In the genomic region with DNA sequence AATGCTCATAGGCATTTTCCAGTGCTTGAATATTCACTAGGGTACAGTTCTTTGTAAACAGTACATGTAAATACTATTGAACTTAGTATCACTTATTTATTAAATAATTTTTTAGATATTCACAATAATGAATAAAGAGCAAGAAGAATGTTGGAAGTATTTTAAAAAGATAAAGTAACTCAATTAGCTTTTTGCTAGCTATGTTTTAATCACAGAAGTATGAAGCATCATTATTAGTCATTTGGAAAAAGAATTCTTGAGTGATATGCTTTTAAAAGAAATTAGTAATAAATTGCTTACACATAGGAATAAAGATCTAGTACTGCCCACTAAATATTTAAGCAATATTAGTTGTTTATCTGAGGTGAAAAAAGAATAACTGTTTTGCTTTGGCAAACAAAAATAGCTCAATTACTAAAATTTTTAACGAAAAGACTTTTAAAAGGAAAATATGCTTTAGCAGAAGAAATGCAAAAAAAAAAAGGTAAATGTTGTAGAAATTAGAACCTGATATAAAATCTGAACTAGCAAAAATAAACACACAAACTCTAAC, we compare ENCODE assay signal across 1 cellular context.
TF ChIP-seq lines count a peak whose summit lies in the region.

No MANE protein-coding gene starts in this region.

TF ChIP-seq in K562, 482 proteins besides CTCF, POLR2A, EP300 and RAD21 (continued from another document and continues in another):
- TF ChIP-seq, protein P1, sequence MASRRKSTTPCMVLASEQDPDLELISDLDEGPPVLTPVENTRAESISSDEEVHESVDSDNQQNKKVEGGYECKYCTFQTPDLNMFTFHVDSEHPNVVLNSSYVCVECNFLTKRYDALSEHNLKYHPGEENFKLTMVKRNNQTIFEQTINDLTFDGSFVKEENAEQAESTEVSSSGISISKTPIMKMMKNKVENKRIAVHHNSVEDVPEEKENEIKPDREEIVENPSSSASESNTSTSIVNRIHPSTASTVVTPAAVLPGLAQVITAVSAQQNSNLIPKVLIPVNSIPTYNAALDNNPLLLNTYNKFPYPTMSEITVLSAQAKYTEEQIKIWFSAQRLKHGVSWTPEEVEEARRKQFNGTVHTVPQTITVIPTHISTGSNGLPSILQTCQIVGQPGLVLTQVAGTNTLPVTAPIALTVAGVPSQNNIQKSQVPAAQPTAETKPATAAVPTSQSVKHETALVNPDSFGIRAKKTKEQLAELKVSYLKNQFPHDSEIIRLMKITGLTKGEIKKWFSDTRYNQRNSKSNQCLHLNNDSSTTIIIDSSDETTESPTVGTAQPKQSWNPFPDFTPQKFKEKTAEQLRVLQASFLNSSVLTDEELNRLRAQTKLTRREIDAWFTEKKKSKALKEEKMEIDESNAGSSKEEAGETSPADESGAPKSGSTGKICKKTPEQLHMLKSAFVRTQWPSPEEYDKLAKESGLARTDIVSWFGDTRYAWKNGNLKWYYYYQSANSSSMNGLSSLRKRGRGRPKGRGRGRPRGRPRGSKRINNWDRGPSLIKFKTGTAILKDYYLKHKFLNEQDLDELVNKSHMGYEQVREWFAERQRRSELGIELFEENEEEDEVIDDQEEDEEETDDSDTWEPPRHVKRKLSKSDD (conservative IDR thresholded peaks at IDR 0.05; ENCODE audit: low read length), result no peak
- no peak for TF ChIP-seq RFX7 (CRISPR knock-in tag; IDR thresholded peaks at IDR 0.05)
- TF ChIP-seq, protein P2, sequence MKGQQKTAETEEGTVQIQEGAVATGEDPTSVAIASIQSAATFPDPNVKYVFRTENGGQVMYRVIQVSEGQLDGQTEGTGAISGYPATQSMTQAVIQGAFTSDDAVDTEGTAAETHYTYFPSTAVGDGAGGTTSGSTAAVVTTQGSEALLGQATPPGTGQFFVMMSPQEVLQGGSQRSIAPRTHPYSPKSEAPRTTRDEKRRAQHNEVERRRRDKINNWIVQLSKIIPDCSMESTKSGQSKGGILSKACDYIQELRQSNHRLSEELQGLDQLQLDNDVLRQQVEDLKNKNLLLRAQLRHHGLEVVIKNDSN (CRISPR knock-in tag; IDR thresholded peaks at IDR 0.05), result no peak
- TF ChIP-seq PML (IDR thresholded peaks at IDR 0.05; ENCODE audit: low read length), result no peak
- TF ChIP-seq ASH1L (IDR thresholded peaks at IDR 0.05; ENCODE audit: borderline replicate concordance, low read depth, partially characterized antibody), result no peak
- TF ChIP-seq, protein P3, sequence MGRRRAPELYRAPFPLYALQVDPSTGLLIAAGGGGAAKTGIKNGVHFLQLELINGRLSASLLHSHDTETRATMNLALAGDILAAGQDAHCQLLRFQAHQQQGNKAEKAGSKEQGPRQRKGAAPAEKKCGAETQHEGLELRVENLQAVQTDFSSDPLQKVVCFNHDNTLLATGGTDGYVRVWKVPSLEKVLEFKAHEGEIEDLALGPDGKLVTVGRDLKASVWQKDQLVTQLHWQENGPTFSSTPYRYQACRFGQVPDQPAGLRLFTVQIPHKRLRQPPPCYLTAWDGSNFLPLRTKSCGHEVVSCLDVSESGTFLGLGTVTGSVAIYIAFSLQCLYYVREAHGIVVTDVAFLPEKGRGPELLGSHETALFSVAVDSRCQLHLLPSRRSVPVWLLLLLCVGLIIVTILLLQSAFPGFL (CRISPR knock-in tag; IDR thresholded peaks at IDR 0.05), result no peak
- TF ChIP-seq, protein P4, sequence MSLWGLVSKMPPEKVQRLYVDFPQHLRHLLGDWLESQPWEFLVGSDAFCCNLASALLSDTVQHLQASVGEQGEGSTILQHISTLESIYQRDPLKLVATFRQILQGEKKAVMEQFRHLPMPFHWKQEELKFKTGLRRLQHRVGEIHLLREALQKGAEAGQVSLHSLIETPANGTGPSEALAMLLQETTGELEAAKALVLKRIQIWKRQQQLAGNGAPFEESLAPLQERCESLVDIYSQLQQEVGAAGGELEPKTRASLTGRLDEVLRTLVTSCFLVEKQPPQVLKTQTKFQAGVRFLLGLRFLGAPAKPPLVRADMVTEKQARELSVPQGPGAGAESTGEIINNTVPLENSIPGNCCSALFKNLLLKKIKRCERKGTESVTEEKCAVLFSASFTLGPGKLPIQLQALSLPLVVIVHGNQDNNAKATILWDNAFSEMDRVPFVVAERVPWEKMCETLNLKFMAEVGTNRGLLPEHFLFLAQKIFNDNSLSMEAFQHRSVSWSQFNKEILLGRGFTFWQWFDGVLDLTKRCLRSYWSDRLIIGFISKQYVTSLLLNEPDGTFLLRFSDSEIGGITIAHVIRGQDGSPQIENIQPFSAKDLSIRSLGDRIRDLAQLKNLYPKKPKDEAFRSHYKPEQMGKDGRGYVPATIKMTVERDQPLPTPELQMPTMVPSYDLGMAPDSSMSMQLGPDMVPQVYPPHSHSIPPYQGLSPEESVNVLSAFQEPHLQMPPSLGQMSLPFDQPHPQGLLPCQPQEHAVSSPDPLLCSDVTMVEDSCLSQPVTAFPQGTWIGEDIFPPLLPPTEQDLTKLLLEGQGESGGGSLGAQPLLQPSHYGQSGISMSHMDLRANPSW (CRISPR knock-in tag; IDR thresholded peaks at IDR 0.05), result no peak
- TF ChIP-seq XRCC4 (IDR thresholded peaks at IDR 0.05; ENCODE audit: extremely low read depth, insufficient read depth, insufficient read length), result no peak
- TF ChIP-seq NCOA6 (IDR thresholded peaks at IDR 0.05), result no peak
- no peak for TF ChIP-seq SREBF1 (IDR thresholded peaks at IDR 0.05; ENCODE audit: borderline replicate concordance, low read depth, low read length)
- no peak for TF ChIP-seq PHTF2 (CRISPR knock-in tag; IDR thresholded peaks at IDR 0.05)
- TF ChIP-seq NONO (IDR thresholded peaks at IDR 0.05; ENCODE audit: low read depth in 2 of 2, low read length in 1 of 2), result no peak
- TF ChIP-seq TEAD4 (IDR thresholded peaks at IDR 0.05; ENCODE audit: low read length), result no peak
- TF ChIP-seq TEAD4 (CRISPR knock-in tag; IDR thresholded peaks at IDR 0.05; ENCODE audit: borderline replicate concordance), result no peak
- TF ChIP-seq PTRF (tag; IDR thresholded peaks at IDR 0.05), result no peak
- no peak for TF ChIP-seq BRD9 (IDR thresholded peaks at IDR 0.05; ENCODE audit: low read depth, partially characterized antibody)
- TF ChIP-seq RBM25 (IDR thresholded peaks at IDR 0.05; ENCODE audit: low read depth, low read length, severe bottlenecking), result no peak
- no peak for TF ChIP-seq DPF2 (IDR thresholded peaks at IDR 0.05)
- no peak for TF ChIP-seq ELF2 (CRISPR knock-in tag; IDR thresholded peaks at IDR 0.05)
- TF ChIP-seq, protein P5, sequence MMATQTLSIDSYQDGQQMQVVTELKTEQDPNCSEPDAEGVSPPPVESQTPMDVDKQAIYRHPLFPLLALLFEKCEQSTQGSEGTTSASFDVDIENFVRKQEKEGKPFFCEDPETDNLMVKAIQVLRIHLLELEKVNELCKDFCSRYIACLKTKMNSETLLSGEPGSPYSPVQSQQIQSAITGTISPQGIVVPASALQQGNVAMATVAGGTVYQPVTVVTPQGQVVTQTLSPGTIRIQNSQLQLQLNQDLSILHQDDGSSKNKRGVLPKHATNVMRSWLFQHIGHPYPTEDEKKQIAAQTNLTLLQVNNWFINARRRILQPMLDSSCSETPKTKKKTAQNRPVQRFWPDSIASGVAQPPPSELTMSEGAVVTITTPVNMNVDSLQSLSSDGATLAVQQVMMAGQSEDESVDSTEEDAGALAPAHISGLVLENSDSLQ (IDR thresholded peaks at IDR 0.05), result no peak
- TF ChIP-seq, protein P6, sequence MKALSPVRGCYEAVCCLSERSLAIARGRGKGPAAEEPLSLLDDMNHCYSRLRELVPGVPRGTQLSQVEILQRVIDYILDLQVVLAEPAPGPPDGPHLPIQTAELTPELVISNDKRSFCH (CRISPR knock-in tag; IDR thresholded peaks at IDR 0.05), result no peak
- TF ChIP-seq, protein P6 (tag; IDR thresholded peaks at IDR 0.05), result no peak
- TF ChIP-seq, protein P7, sequence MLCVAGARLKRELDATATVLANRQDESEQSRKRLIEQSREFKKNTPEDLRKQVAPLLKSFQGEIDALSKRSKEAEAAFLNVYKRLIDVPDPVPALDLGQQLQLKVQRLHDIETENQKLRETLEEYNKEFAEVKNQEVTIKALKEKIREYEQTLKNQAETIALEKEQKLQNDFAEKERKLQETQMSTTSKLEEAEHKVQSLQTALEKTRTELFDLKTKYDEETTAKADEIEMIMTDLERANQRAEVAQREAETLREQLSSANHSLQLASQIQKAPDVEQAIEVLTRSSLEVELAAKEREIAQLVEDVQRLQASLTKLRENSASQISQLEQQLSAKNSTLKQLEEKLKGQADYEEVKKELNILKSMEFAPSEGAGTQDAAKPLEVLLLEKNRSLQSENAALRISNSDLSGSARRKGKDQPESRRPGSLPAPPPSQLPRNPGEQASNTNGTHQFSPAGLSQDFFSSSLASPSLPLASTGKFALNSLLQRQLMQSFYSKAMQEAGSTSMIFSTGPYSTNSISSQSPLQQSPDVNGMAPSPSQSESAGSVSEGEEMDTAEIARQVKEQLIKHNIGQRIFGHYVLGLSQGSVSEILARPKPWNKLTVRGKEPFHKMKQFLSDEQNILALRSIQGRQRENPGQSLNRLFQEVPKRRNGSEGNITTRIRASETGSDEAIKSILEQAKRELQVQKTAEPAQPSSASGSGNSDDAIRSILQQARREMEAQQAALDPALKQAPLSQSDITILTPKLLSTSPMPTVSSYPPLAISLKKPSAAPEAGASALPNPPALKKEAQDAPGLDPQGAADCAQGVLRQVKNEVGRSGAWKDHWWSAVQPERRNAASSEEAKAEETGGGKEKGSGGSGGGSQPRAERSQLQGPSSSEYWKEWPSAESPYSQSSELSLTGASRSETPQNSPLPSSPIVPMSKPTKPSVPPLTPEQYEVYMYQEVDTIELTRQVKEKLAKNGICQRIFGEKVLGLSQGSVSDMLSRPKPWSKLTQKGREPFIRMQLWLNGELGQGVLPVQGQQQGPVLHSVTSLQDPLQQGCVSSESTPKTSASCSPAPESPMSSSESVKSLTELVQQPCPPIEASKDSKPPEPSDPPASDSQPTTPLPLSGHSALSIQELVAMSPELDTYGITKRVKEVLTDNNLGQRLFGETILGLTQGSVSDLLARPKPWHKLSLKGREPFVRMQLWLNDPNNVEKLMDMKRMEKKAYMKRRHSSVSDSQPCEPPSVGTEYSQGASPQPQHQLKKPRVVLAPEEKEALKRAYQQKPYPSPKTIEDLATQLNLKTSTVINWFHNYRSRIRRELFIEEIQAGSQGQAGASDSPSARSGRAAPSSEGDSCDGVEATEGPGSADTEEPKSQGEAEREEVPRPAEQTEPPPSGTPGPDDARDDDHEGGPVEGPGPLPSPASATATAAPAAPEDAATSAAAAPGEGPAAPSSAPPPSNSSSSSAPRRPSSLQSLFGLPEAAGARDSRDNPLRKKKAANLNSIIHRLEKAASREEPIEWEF (CRISPR knock-in tag; IDR thresholded peaks at IDR 0.05), result no peak
- TF ChIP-seq SAFB (IDR thresholded peaks at IDR 0.05; ENCODE audit: borderline replicate concordance, low read depth, low read length), result no peak
- no peak for TF ChIP-seq ZNF644 (tag; IDR thresholded peaks at IDR 0.05; ENCODE audit: low read depth)
- TF ChIP-seq, protein P8, sequence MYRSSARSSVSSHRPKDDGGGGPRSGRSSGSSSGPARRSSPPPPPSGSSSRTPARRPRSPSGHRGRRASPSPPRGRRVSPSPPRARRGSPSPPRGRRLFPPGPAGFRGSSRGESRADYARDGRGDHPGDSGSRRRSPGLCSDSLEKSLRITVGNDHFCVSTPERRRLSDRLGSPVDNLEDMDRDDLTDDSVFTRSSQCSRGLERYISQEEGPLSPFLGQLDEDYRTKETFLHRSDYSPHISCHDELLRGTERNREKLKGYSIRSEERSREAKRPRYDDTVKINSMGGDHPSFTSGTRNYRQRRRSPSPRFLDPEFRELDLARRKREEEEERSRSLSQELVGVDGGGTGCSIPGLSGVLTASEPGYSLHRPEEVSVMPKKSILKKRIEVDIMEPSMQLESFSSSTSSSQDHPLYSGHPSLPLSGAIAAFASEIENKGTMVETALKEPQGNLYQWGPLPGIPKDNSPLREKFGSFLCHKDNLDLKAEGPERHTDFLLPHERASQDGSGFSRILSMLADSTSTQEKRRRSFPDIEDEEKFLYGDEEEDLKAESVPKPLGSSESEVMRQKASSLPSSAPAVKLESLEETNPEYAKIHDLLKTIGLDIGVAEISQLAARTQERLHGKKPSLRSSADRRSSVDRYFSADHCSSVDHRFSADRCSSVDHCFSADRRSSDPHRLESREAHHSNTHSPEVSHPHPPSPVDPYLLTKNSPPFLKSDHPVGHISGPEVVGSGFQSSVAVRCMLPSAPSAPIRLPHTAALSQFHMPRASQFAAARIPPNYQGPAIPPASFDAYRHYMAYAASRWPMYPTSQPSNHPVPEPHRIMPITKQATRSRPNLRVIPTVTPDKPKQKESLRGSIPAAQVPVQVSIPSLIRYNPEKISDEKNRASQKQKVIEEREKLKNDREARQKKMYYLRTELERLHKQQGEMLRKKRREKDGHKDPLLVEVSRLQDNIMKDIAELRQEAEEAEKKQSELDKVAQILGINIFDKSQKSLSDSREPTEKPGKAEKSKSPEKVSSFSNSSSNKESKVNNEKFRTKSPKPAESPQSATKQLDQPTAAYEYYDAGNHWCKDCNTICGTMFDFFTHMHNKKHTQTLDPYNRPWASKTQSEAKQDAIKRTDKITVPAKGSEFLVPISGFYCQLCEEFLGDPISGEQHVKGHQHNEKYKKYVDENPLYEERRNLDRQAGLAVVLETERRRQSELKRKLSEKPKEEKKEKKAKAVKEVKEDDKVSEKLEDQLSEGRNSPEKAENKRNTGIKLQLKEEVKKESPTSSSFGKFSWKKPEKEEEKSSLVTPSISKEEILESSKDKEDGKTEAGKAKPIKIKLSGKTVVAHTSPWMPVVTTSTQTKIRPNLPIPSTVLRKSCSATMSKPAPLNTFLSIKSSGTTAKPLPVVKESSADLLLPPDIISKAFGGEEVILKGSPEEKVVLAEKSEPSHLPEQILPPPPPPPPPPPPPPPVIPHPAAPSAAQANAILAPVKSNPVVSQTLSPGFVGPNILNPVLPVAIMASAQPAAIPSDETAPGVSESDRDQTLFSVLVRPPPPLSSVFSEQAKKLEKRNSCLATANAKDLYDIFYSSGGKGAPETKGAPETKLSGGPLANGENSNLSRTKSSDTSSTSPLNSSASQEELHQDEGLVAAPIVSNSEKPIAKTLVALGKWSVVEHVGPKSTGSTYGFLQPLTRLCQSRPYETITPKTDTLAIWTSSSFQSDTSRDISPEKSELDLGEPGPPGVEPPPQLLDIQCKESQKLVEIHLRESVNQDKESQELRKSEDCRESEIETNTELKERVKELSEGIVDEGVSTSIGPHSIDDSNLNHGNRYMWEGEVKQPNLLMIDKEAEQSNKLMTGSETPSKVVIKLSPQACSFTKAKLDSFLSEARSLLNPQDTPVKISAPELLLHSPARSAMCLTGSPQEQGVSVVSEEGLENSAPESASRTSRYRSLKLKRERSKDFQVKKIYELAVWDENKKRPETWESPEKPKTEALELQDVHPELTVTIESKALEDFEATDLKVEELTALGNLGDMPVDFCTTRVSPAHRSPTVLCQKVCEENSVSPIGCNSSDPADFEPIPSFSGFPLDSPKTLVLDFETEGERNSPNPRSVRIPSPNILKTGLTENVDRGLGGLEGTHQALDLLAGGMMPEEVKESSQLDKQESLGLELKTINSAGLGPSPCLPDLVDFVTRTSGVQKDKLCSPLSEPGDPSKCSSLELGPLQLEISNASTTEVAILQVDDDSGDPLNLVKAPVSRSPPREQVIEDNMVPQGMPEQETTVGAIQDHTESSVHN (IDR thresholded peaks at IDR 0.05; ENCODE audit: borderline replicate concordance in 1 of 2, low read depth in 1 of 2), result 0 out of 4 replicates have a peak, but pooled peaks of 1 of the 2 experiments have one; percentile 40
- no peak for TF ChIP-seq SMAD3 (CRISPR knock-in tag; conservative IDR thresholded peaks at IDR 0.05)
- TF ChIP-seq KLF1 (tag; IDR thresholded peaks at IDR 0.05), result no peak
- no peak for TF ChIP-seq CHD4 (IDR thresholded peaks at IDR 0.05; ENCODE audit: insufficient read depth, insufficient replicate concordance, low read depth, low read length, poor library complexity, severe bottlenecking)
- peak; percentile 9; the same call in 1 of the 2 replicates for TF ChIP-seq C11orf30 (IDR thresholded peaks at IDR 0.05; ENCODE audit: low read depth)
- TF ChIP-seq LEF1 (IDR thresholded peaks at IDR 0.05), result 0 out of 2 replicates have a peak, but pooled peaks have one; percentile 7
- peak; percentile 65; the same call in 1 of the 2 replicates for TF ChIP-seq XRCC3 (IDR thresholded peaks at IDR 0.05)
